Comparison of ENCODE assay signal across 9 cellular contexts in genomic region chr7:602341-603141, GRCh38.
DNase-seq lines count a peak whose midpoint lies in the region; FAIRE-seq and TF ChIP-seq lines count a peak whose summit lies in the region.
"Had no signal": no experiment of that assay in that cellular context is flagged by ENCODE, and none has a peak within 500 bp of the region (broad histone marks: within the 10 kb centered on the region; RNA-seq: fewer than 3 reads in every experiment).

No MANE protein-coding gene starts in this region.

- H3K27ac ChIP-seq in right atrium auricular region (peak overlapping the region; percentile 82 to 84), PC-9 (no peak overlapping the region)

- DNase-seq in GM18507 (ENCODE audit: extremely low spot score, insufficient read length, low read depth) = peak; percentile 18
- DNase-seq in activated CD4-positive, alpha-beta T cell treated with anti-CD3 and anti-CD28 coated beads, Interleukin-2, amount 50 U/mL, for 4 hours = peak; percentile 42 to 54
- no peak for DNase-seq in right atrium auricular region (ENCODE audit: low spot score)
- peak; percentile 72 to 76 for DNase-seq in stimulated activated CD8-positive, alpha-beta memory T cell treated with anti-CD3 and anti-CD28 coated beads, Interleukin-15, amount 100 ng/mL, for 48 hours (ENCODE audit: low read depth in 2 of 2)
- no peak for DNase-seq in GF-D8 (lab: John Stamatoyannopoulos, UW)
- no peak for DNase-seq in NCI-H2171 treated with DMSO at 0.1 percent for 48 hours (lab: John Stamatoyannopoulos, UW)
- DNase-seq in PC-9 = no peak
- DNase-seq in NCI-H345 (lab: John Stamatoyannopoulos, UW) = no peak
- DNase-seq: NCI-H1694 had no signal

- H3K79me2 ChIP-seq in PC-9 (ENCODE audit: low read depth) = no peaks in the 10 kb centered on the region

- no peak for FAIRE-seq in GM18507 (lab: Jason Lieb, UNC)

- CTCF ChIA-PET in PC-9 (lab: Charles Lee) = no interaction called here

- no peaks in the 10 kb centered on the region for H3K9me2 ChIP-seq in PC-9 (ENCODE audit: insufficient read depth)

- peaks cover 8% of the 10 kb centered on the region; the same call in 1 of the 2 replicates for H3F3A ChIP-seq in PC-9 (ENCODE audit: insufficient read depth, low read depth)

- H3K27me3 ChIP-seq in right atrium auricular region = no peaks in the 10 kb centered on the region
- no peaks in the 10 kb centered on the region for H3K27me3 ChIP-seq in PC-9 (ENCODE audit: insufficient read depth, low read depth)

- intact Hi-C loops in PC-9 (cut with micrococcal nuclease; ENCODE audit: unreplicated experiment) = no loop called here

- TF ChIP-seq CTCF in right atrium auricular region (IDR thresholded peaks at IDR 0.05) (no peak), PC-9 (conservative IDR thresholded peaks at IDR 0.05) (no peak)

- POLR2A ChIA-PET in PC-9 (lab: Charles Lee; ENCODE audit: unreplicated experiment) = no interaction called here

- H3K4me3 ChIP-seq in right atrium auricular region (peak overlapping the region in 1 of 2 donors; percentile 19), PC-9 (no peak overlapping the region)

- H3K4me2 ChIP-seq in PC-9 = no peak overlapping the region

- peaks cover 4% of the 10 kb centered on the region; the same call in 1 of the 2 replicates for H4K20me1 ChIP-seq in PC-9 (ENCODE audit: insufficient read depth)

- H3K36me3 ChIP-seq in right atrium auricular region (no peaks in the 10 kb centered on the region), PC-9 (ENCODE audit: low read depth) (no peaks in the 10 kb centered on the region)

- BruUV-seq in PC-9 (replicated peaks; lab: Mats Ljungman, UMichigan) = no TSS peak

- H3K9me3 ChIP-seq in right atrium auricular region (no peaks in the 10 kb centered on the region), PC-9 (ENCODE audit: insufficient read depth, low read depth) (no peaks in the 10 kb centered on the region)

- no peak overlapping the region for H2AFZ ChIP-seq in PC-9

- H3K4me1 ChIP-seq in right atrium auricular region (peaks cover 0 to 44% of the 10 kb centered on the region in 2 donors), PC-9 (replicated peaks; ENCODE audit: insufficient read depth) (no peaks in the 10 kb centered on the region)

Comparison
In these comparisons a context has a peak if more than half of its experiments do, and no peak if none do; other contexts are left out.
1. DNase-seq: peak in GM18507 (single experiment), activated CD4-positive, alpha-beta T cell treated with anti-CD3 and anti-CD28 coated beads, Interleukin-2, amount 50 U/mL, for 4 hours (2 of 2) and stimulated activated CD8-positive, alpha-beta memory T cell treated with anti-CD3 and anti-CD28 coated beads, Interleukin-15, amount 100 ng/mL, for 48 hours (2 of 2); none in right atrium auricular region (single experiment), GF-D8 (single experiment), NCI-H2171 treated with DMSO at 0.1 percent for 48 hours (single experiment), PC-9 (0 of 2) and NCI-H345 (single experiment).